2 cellular contexts compared by ENCODE assay signal in the genomic region with DNA sequence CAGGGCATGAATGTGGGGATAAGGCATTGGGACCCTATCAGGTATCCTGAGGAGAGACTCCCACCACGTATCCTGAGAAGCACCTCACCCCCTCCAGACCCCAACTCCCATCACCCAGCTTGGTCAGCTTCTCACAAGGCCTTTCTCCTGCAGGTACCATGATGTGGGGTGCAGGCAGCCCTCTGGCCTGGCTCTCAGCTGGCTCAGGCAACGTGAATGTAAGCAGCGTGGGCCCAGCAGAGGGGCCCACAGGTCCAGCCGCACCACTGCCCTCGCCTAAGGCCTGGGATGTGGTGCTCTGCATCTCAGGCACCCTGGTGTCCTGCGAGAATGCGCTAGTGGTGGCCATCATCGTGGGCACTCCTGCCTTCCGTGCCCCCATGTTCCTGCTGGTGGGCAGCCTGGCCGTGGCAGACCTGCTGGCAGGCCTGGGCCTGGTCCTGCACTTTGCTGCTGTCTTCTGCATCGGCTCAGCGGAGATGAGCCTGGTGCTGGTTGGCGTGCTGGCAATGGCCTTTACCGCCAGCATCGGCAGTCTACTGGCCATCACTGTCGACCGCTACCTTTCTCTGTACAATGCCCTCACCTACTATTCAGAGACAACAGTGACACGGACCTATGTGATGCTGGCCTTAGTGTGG.
TF ChIP-seq lines count a peak whose summit lies in the region.

No MANE protein-coding gene starts in this region.

TF ChIP-seq in SK-N-SH, 30 proteins besides CTCF, POLR2A, EP300 and RAD21:
- TF ChIP-seq RFX5 (IDR thresholded peaks at IDR 0.05; ENCODE audit: low read length) (no peak), SMC3 (IDR thresholded peaks at IDR 0.05; ENCODE audit: low read depth, low read length) (no peak), JUND (IDR thresholded peaks at IDR 0.05) (no peak), FOXM1 (IDR thresholded peaks at IDR 0.05; ENCODE audit: low read depth) (no peak), TAF1 (IDR thresholded peaks at IDR 0.05; ENCODE audit: borderline replicate concordance, low read depth, low read length) (no peak), NRF1 (IDR thresholded peaks at IDR 0.05; ENCODE audit: low read depth, low read length) (no peak), EZH2phosphoT487 (IDR thresholded peaks at IDR 0.05; ENCODE audit: borderline replicate concordance, low read depth) (no peak), NFIC (IDR thresholded peaks at IDR 0.05; ENCODE audit: borderline replicate concordance) (no peak), TEAD4 (IDR thresholded peaks at IDR 0.05; ENCODE audit: borderline replicate concordance, insufficient read depth) (no peak), YY1 (IDR thresholded peaks at IDR 0.05; ENCODE audit: low read depth) (no peak), FOXJ3 (CRISPR knock-in tag; IDR thresholded peaks at IDR 0.05) (no peak), TCF12 (IDR thresholded peaks at IDR 0.05) (no peak), CHD2 (IDR thresholded peaks at IDR 0.05; ENCODE audit: low read length, partially characterized antibody) (no peak)
- TF ChIP-seq, protein P1, sequence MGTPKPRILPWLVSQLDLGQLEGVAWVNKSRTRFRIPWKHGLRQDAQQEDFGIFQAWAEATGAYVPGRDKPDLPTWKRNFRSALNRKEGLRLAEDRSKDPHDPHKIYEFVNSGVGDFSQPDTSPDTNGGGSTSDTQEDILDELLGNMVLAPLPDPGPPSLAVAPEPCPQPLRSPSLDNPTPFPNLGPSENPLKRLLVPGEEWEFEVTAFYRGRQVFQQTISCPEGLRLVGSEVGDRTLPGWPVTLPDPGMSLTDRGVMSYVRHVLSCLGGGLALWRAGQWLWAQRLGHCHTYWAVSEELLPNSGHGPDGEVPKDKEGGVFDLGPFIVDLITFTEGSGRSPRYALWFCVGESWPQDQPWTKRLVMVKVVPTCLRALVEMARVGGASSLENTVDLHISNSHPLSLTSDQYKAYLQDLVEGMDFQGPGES (IDR thresholded peaks at IDR 0.05; ENCODE audit: low read depth, low read length): no peak
- TF ChIP-seq, protein P2, sequence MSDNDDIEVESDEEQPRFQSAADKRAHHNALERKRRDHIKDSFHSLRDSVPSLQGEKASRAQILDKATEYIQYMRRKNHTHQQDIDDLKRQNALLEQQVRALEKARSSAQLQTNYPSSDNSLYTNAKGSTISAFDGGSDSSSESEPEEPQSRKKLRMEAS (IDR thresholded peaks at IDR 0.05; ENCODE audit: low read depth): no peak
- TF ChIP-seq, protein P3, sequence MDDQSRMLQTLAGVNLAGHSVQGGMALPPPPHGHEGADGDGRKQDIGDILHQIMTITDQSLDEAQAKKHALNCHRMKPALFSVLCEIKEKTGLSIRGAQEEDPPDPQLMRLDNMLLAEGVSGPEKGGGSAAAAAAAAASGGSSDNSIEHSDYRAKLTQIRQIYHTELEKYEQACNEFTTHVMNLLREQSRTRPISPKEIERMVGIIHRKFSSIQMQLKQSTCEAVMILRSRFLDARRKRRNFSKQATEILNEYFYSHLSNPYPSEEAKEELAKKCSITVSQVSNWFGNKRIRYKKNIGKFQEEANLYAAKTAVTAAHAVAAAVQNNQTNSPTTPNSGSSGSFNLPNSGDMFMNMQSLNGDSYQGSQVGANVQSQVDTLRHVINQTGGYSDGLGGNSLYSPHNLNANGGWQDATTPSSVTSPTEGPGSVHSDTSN (IDR thresholded peaks at IDR 0.05): no peak
TF ChIP-seq in SK-N-SH: peak in this region for 0.

TF ChIP-seq in SK-N-SH treated with all-trans-retinoic acid at 6 μM for 48 hours, 23 proteins besides CTCF, POLR2A, EP300 and RAD21:
- TF ChIP-seq SNAI2 (CRISPR knock-in tag; IDR thresholded peaks at IDR 0.05) (no peak), POU6F1 (CRISPR knock-in tag; IDR thresholded peaks at IDR 0.05; ENCODE audit: borderline replicate concordance, low read depth) (no peak), ESRRG (CRISPR knock-in tag; IDR thresholded peaks at IDR 0.05) (no peak), CREB5 (CRISPR knock-in tag; IDR thresholded peaks at IDR 0.05; ENCODE audit: low read depth) (no peak), TOX (CRISPR knock-in tag; IDR thresholded peaks at IDR 0.05; ENCODE audit: borderline replicate concordance) (no peak), PATZ1 (CRISPR knock-in tag; IDR thresholded peaks at IDR 0.05; ENCODE audit: borderline replicate concordance) (no peak), TCF4 (CRISPR knock-in tag; IDR thresholded peaks at IDR 0.05; ENCODE audit: borderline replicate concordance) (no peak), ARNTL (CRISPR knock-in tag; IDR thresholded peaks at IDR 0.05; ENCODE audit: borderline replicate concordance, low read depth) (no peak), ZNF70 (CRISPR knock-in tag; IDR thresholded peaks at IDR 0.05) (no peak), ZC3H10 (CRISPR knock-in tag; IDR thresholded peaks at IDR 0.05) (no peak), ISL1 (CRISPR knock-in tag; IDR thresholded peaks at IDR 0.05) (no peak), ZNF8 (CRISPR knock-in tag; IDR thresholded peaks at IDR 0.05) (no peak), ZFP3 (CRISPR knock-in tag; IDR thresholded peaks at IDR 0.05) (no peak), OSR1 (CRISPR knock-in tag; IDR thresholded peaks at IDR 0.05) (no peak), PPARA (CRISPR knock-in tag; IDR thresholded peaks at IDR 0.05; ENCODE audit: borderline replicate concordance) (no peak), RARB (CRISPR knock-in tag; IDR thresholded peaks at IDR 0.05) (no peak), CSDC2 (CRISPR knock-in tag; IDR thresholded peaks at IDR 0.05) (no peak), GLIS3 (CRISPR knock-in tag; IDR thresholded peaks at IDR 0.05) (no peak)
- TF ChIP-seq, protein P4, sequence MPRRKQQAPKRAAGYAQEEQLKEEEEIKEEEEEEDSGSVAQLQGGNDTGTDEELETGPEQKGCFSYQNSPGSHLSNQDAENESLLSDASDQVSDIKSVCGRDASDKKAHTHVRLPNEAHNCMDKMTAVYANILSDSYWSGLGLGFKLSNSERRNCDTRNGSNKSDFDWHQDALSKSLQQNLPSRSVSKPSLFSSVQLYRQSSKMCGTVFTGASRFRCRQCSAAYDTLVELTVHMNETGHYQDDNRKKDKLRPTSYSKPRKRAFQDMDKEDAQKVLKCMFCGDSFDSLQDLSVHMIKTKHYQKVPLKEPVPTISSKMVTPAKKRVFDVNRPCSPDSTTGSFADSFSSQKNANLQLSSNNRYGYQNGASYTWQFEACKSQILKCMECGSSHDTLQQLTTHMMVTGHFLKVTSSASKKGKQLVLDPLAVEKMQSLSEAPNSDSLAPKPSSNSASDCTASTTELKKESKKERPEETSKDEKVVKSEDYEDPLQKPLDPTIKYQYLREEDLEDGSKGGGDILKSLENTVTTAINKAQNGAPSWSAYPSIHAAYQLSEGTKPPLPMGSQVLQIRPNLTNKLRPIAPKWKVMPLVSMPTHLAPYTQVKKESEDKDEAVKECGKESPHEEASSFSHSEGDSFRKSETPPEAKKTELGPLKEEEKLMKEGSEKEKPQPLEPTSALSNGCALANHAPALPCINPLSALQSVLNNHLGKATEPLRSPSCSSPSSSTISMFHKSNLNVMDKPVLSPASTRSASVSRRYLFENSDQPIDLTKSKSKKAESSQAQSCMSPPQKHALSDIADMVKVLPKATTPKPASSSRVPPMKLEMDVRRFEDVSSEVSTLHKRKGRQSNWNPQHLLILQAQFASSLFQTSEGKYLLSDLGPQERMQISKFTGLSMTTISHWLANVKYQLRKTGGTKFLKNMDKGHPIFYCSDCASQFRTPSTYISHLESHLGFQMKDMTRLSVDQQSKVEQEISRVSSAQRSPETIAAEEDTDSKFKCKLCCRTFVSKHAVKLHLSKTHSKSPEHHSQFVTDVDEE (CRISPR knock-in tag; IDR thresholded peaks at IDR 0.05): no peak
